In genomic region chr2:29334723-29335122, GRCh38 we compare ENCODE assay signal across 23 cellular contexts.
"Had no signal": no experiment of that assay in that cellular context is flagged by ENCODE, and none has a peak within 500 bp of the region (broad histone marks: within the 10 kb centered on the region; RNA-seq: fewer than 3 reads in every experiment).

No MANE protein-coding gene starts in this region.

- H3K36me3 Mint-ChIP-seq: naive B cell; natural killer cell; stimulated activated memory B cell treated with anti-CD40 and anti-IgM and Interleukin-4, amounts not matched to agents 10 μg/mL and 1 μg/mL and 100 μg/mL, for 72 hours; type B pancreatic cell had no signal

- DNase-seq: hippocampal formation; kidney glomerular epithelial cell; left cardiac atrium; left lung; lower lobe of right lung; mammary epithelial cell; mesenchymal stem cell; naive B cell; natural killer cell; pancreas; posterior cingulate gyrus; retina; right cardiac atrium; sigmoid colon; small intestine; stimulated activated CD4-positive, alpha-beta T cell treated with anti-CD3 and anti-CD28 coated beads, Interleukin-1b, Interleukin-23, amount 100 ng/mL, for 48 hours; stimulated activated CD4-positive, alpha-beta T cell treated with anti-CD3 and anti-CD28 coated beads, Interleukin-2, amount 100 ng/mL, for 48 hours; stimulated activated CD4-positive, alpha-beta T cell treated with anti-CD3 and anti-CD28 coated beads, Interleukin-4, amount 100 ng/mL, for 4 hours; stimulated activated CD8-positive, alpha-beta memory T cell treated with anti-CD3 and anti-CD28 coated beads, Interleukin-4, amount 100 ng/mL, for 48 hours; stimulated activated naive CD4-positive, alpha-beta T cell treated with Interleukin-2 at 50 U/mL for 16 hours; stimulated activated naive CD8-positive, alpha-beta T cell treated with anti-CD3 and anti-CD28 coated beads, Interleukin-15, amount 100 ng/mL, for 72 hours had no signal

- H3K27me3 Mint-ChIP-seq: stimulated activated memory B cell treated with anti-CD40 and anti-IgM and Interleukin-4, amounts not matched to agents 10 μg/mL and 1 μg/mL and 100 μg/mL, for 72 hours; type B pancreatic cell had no signal

- H3K9me3 Mint-ChIP-seq: natural killer cell; stimulated activated memory B cell treated with anti-CD40 and anti-IgM and Interleukin-4, amounts not matched to agents 10 μg/mL and 1 μg/mL and 100 μg/mL, for 72 hours; stimulated activated naive CD8-positive, alpha-beta T cell treated with anti-CD3 and anti-CD28 coated beads, Interleukin-15, amount 100 ng/mL, for 72 hours; type B pancreatic cell had no signal

- ATAC-seq: left cardiac atrium; left lung; lower lobe of right lung; natural killer cell; pancreas; right cardiac atrium; stimulated activated memory B cell treated with anti-CD40 and anti-IgM and Interleukin-4, amounts not matched to agents 10 μg/mL and 1 μg/mL and 100 μg/mL, for 72 hours; stimulated activated naive CD8-positive, alpha-beta T cell treated with anti-CD3 and anti-CD28 coated beads, Interleukin-15, amount 100 ng/mL, for 72 hours had no signal

- H3K4me3 Mint-ChIP-seq: naive B cell; natural killer cell; stimulated activated memory B cell treated with anti-CD40 and anti-IgM and Interleukin-4, amounts not matched to agents 10 μg/mL and 1 μg/mL and 100 μg/mL, for 72 hours; stimulated activated naive CD8-positive, alpha-beta T cell treated with anti-CD3 and anti-CD28 coated beads, Interleukin-15, amount 100 ng/mL, for 72 hours; type B pancreatic cell had no signal

- H3K27ac Mint-ChIP-seq: naive B cell; natural killer cell; stimulated activated memory B cell treated with anti-CD40 and anti-IgM and Interleukin-4, amounts not matched to agents 10 μg/mL and 1 μg/mL and 100 μg/mL, for 72 hours; stimulated activated naive CD8-positive, alpha-beta T cell treated with anti-CD3 and anti-CD28 coated beads, Interleukin-15, amount 100 ng/mL, for 72 hours; type B pancreatic cell had no signal

- H3K4me1 Mint-ChIP-seq: naive B cell; natural killer cell; stimulated activated memory B cell treated with anti-CD40 and anti-IgM and Interleukin-4, amounts not matched to agents 10 μg/mL and 1 μg/mL and 100 μg/mL, for 72 hours; stimulated activated naive CD8-positive, alpha-beta T cell treated with anti-CD3 and anti-CD28 coated beads, Interleukin-15, amount 100 ng/mL, for 72 hours had no signal
